ENCODE assay signal across 18 cellular contexts in the genomic region with DNA sequence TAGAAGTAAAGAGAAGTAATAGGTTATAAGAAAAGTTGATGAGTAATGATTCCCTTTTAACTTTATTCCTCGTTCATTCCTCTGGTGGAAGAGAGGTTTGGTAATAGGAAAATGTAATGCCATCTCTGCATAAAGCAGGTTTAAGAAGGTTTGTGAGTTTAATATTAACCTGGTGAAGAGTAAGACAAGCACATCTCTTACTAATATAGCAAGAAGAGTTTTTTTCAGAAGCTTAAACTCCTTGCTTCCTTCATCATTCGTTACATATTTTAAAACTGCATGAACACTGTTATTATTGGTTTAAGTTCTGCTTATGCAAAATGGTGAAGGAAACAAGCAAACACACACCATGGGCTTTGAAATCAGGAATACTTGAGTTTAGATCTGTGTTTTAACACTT. TPM values are rescaled to one million over a fixed set of nuclear protein-coding genes. Genes with fewer than 3 reads are reported as not detected.
A peak's percentile ranks its signal among the peaks of the same experiment; 100 is the strongest.
DNase-seq lines count a peak whose midpoint lies in the region; ATAC-seq, FAIRE-seq and TF ChIP-seq lines count a peak whose summit lies in the region.
"Had no signal": no experiment of that assay in that cellular context is flagged by ENCODE, and none has a peak within 500 bp of the region (broad histone marks: within the 10 kb centered on the region; RNA-seq: fewer than 3 reads in every experiment).

No MANE protein-coding gene starts in this region.

- intact Hi-C loops in gastrocnemius medialis (cut with DNase I; ENCODE audit: low total_unique reads), result no loop called here

- DNase-seq in GM12892 (ENCODE audit: insufficient read length) (no peak), gastrocnemius medialis (no peak), MG63 (no peak), cerebellum (ENCODE audit: low spot score) (no peak)
- DNase-seq in central memory CD4-positive, alpha-beta T cell, result no peak
- DNase-seq: activated CD8-positive, alpha-beta T cell treated with anti-CD3 and anti-CD28 coated beads for 36 hours; cortex of kidney; Karpas-422; T-helper 17 cell; transverse colon had no signal

- peak overlapping the region; percentile 80 for H3K27ac ChIP-seq in OCI-LY3 (ENCODE audit: low read length)
- H3K27ac ChIP-seq in gastrocnemius medialis, result no peak overlapping the region
- H3K27ac ChIP-seq: transverse colon had no signal

- peak overlapping the region; percentile 54 for H3K4me3 ChIP-seq in OCI-LY3 (ENCODE audit: low read length)
- H3K4me3 ChIP-seq in gastrocnemius medialis, result no peak overlapping the region
- H3K4me3 ChIP-seq in MG63, result no peak overlapping the region; the same call in 1 of the 2 replicates
- H3K4me3 ChIP-seq: skin epidermis, transverse colon had no signal

- H3K36me3 ChIP-seq in OCI-LY3 (replicated peaks; ENCODE audit: low read depth, low read length), result no peaks in the 10 kb centered on the region
- no peaks in the 10 kb centered on the region for H3K36me3 ChIP-seq in gastrocnemius medialis
- H3K36me3 ChIP-seq in MG63, result no peaks in the 10 kb centered on the region
- H3K36me3 ChIP-seq: transverse colon had no signal

- H2AFZ ChIP-seq in OCI-LY3 (ENCODE audit: low read depth, low read length), result 0 out of 2 replicates have a peak overlapping the region, but pooled peaks have one; percentile 3

- no peaks in the 10 kb centered on the region for H3K79me2 ChIP-seq in OCI-LY3 (ENCODE audit: low read length)

- H3K27me3 ChIP-seq in OCI-LY3 (ENCODE audit: low read depth, low read length), result no peaks in the 10 kb centered on the region
- no peaks in the 10 kb centered on the region for H3K27me3 ChIP-seq in gastrocnemius medialis
- H3K27me3 ChIP-seq in MG63, result no peaks in the 10 kb centered on the region
- H3K27me3 ChIP-seq: transverse colon had no signal

- TF ChIP-seq POLR2A in GM12892 (IDR thresholded peaks at IDR 0.05; ENCODE audit: low read depth, low read length), result no peak
- TF ChIP-seq POLR2A in gastrocnemius medialis (IDR thresholded peaks at IDR 0.05), result no peak

- TF ChIP-seq CTCF in OCI-LY3 (IDR thresholded peaks at IDR 0.05; ENCODE audit: low read depth, low read length), result no peak
- no peak for TF ChIP-seq CTCF in gastrocnemius medialis (IDR thresholded peaks at IDR 0.05 in 4 of 5, conservative IDR thresholded peaks at IDR 0.05 in 1 of 5)

- H3K4me1 ChIP-seq in OCI-LY3 (ENCODE audit: low read length) (peaks cover 32% of the 10 kb centered on the region), gastrocnemius medialis (no peaks in the 10 kb centered on the region)
- H3K4me1 ChIP-seq: transverse colon had no signal

- in situ Hi-C loops in gastrocnemius medialis (cut with MboI; ENCODE audit: low sequenced_read_pairs in 4 of 4), result no loop called here

- ATAC-seq in GM21390 (IDR thresholded peaks at IDR 0.05; ENCODE audit: unreplicated experiment), result peak; percentile 34
- ATAC-seq in HG02943 (IDR thresholded peaks at IDR 0.05; ENCODE audit: low read depth, unreplicated experiment), result peak; percentile 66
- ATAC-seq in gastrocnemius medialis, result no peak
- ATAC-seq: activated CD8-positive, alpha-beta T cell treated with anti-CD3 and anti-CD28 coated beads for 36 hours; activated naive CD4-positive, alpha-beta T cell treated with anti-CD3 and anti-CD28 coated beads, Interleukin-2, amount 50 U/mL, for 72 hours; natural killer cell treated with Interleukin-12 subunit alpha and Interleukin-12 subunit beta and Interleukin-15 and Interleukin-18, amount 100 ng/mL, for 72 hours; T-helper 17 cell had no signal

- peak overlapping the region; percentile 32; the same call in 1 of the 2 replicates for H3K9ac ChIP-seq in OCI-LY3 (ENCODE audit: low read length)

- peak overlapping the region; percentile 67 for H3K4me2 ChIP-seq in OCI-LY3 (ENCODE audit: low read length)

- H3K9me3 ChIP-seq in OCI-LY3 (ENCODE audit: insufficient read depth, low read length) (no peaks in the 10 kb centered on the region), gastrocnemius medialis (no peaks in the 10 kb centered on the region), MG63 (no peaks in the 10 kb centered on the region)
- H3K9me3 ChIP-seq: transverse colon had no signal

- H4K20me1 ChIP-seq in OCI-LY3 (ENCODE audit: insufficient read depth, low read length), result no peaks in the 10 kb centered on the region

- FAIRE-seq in GM12892 (lab: Jason Lieb, UNC), result peak; percentile 89
- FAIRE-seq: keratinocyte had no signal

RNA-seq across cellular contexts. Expression of gene PLA2G4A, which starts 9.2 kb away (rescaled TPM):
- polyA plus RNA-seq in GM12892 (2012; ENCODE audit: missing spikeins), result 9.2 TPM
- under 1 TPM; 0.44 to 0.95 (median 0.75) TPM for total RNA-seq in gastrocnemius medialis
- 14.7 and 23.1 TPM in 2 replicates for total RNA-seq in MG63 (2014; rRNA removed; shearing (Covaris generic); ENCODE audit: low replicate concordance)
- 3.3 TPM for total RNA-seq in cerebellum
- total RNA-seq: OCI-LY7 had no signal

Comparison
In these comparisons a context has a peak if more than half of its experiments do, and no peak if none do; other contexts are left out.
1. ATAC-seq: peak in GM21390 (single experiment) and HG02943 (single experiment); none in gastrocnemius medialis (0 of 2).